8 cellular contexts compared by ENCODE assay signal in genomic region chr14:33475623-33476022, GRCh38.
DNase-seq lines count a peak whose midpoint lies in the region; ATAC-seq and TF ChIP-seq lines count a peak whose summit lies in the region.

No MANE protein-coding gene starts in this region.

- H3K27me3 ChIP-seq in heart right ventricle, result no peaks in the 10 kb centered on the region

- TF ChIP-seq CTCF in heart right ventricle (IDR thresholded peaks at IDR 0.05) (peak in 7 of 9 donors; percentile 11 to 46 (median 31)), VCaP (conservative IDR thresholded peaks at IDR 0.05) (peak; percentile 57)

- no peak overlapping the region for H3K4me3 ChIP-seq in heart right ventricle

- 58 to 60% methylated on average over 4 of the region's 4 CpGs for WGBS in heart right ventricle, 2 donors

- no peaks in the 10 kb centered on the region for H3K36me3 ChIP-seq in heart right ventricle

- no peaks in the 10 kb centered on the region for H3K4me1 ChIP-seq in heart right ventricle

- H3K27ac ChIP-seq in heart right ventricle (no peak overlapping the region), VCaP (no peak overlapping the region)

- intact Hi-C loops in heart right ventricle (cut with DNase I) (loop anchor here in 2 of 10 donors (5.0 to 10.0 kb wide), 2 partner anchors 309 to 317 kb away; no protein-coding TSS in a partner anchor), left ventricle myocardium superior (cut with micrococcal nuclease) (no loop called here)

- no peaks in the 10 kb centered on the region for H3K9me3 ChIP-seq in heart right ventricle

- peak in 1 of 8 donors; percentile 56 for ATAC-seq in heart right ventricle
- no peak for ATAC-seq in left ventricle myocardium superior
- no peak for ATAC-seq in GM18517 (IDR thresholded peaks at IDR 0.05; ENCODE audit: unreplicated experiment)

- peak in 1 of 2 donors; percentile 10 for DNase-seq in heart right ventricle
- no peak for DNase-seq in left ventricle myocardium superior
- DNase-seq in NCI-H2029 treated with DMSO at 0.1 percent for 48 hours (lab: John Stamatoyannopoulos, UW), result peak; percentile 98
- DNase-seq in hypothalamus (lab: John Stamatoyannopoulos, UW), result peak in 34 of 51 donors; percentile 9 to 75 (median 51)
- DNase-seq in stimulated activated CD4-positive, alpha-beta T cell treated with anti-CD3 and anti-CD28 coated beads, Interleukin-4, amount 100 ng/mL, for 24 hours, result peak; percentile 4
- no peak for DNase-seq in DMS79 treated with DMSO at 0.1 percent for 48 hours (lab: John Stamatoyannopoulos, UW)

Comparison
In these comparisons a context has a peak if more than half of its experiments do, and no peak if none do; other contexts are left out.
1. DNase-seq: peak in NCI-H2029 treated with DMSO at 0.1 percent for 48 hours (single experiment), hypothalamus (34 of 51) and stimulated activated CD4-positive, alpha-beta T cell treated with anti-CD3 and anti-CD28 coated beads, Interleukin-4, amount 100 ng/mL, for 24 hours (single experiment); none in left ventricle myocardium superior (single experiment) and DMS79 treated with DMSO at 0.1 percent for 48 hours (single experiment).